In the genomic region with DNA sequence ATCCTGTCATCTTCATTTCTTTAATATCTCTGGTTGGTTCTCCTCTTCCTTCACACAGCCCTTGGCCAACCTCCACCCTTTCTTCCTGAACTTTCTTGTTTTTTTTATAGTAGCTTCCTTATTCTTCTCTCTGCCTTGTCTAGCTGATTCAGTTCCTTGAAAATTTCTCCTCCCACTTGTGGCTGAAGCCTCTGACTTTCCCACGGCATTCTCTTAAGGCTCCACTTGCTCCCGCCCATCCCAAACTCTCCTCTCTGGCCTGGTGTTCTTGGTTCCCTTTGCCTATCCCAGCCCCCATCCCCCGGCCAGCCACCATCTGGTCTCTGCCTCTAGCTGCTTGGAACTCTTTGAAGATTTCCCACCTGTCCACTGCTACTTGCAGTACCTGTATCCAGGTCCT, we compare ENCODE assay signal across 21 cellular contexts. TPM values are rescaled to one million over a fixed set of nuclear protein-coding genes. Genes with fewer than 3 reads are reported as not detected.
DNase-seq lines count a peak whose midpoint lies in the region; ATAC-seq, FAIRE-seq and TF ChIP-seq lines count a peak whose summit lies in the region.
"Had no signal": no experiment of that assay in that cellular context is flagged by ENCODE, and none has a peak within 500 bp of the region (broad histone marks: within the 10 kb centered on the region; RNA-seq: fewer than 3 reads in every experiment).

No MANE protein-coding gene starts in this region.

- H3K27ac ChIP-seq in WERI-Rb-1, result no peak overlapping the region
- no peak overlapping the region for H3K27ac ChIP-seq in kidney (ENCODE audit: low read depth in 2 of 2, low read length in 2 of 2)
- H3K27ac ChIP-seq in heart left ventricle, result no peak overlapping the region
- H3K27ac ChIP-seq: lower lobe of right lung, transverse colon had no signal

- TF ChIP-seq CTCF in WERI-Rb-1 (IDR thresholded peaks at IDR 0.05; ENCODE audit: low read depth, low read length) (no peak), fibroblast of pulmonary artery (IDR thresholded peaks at IDR 0.05; ENCODE audit: low read length, missing control alignments) (no peak), kidney (IDR thresholded peaks at IDR 0.05; ENCODE audit: borderline replicate concordance, extremely low read depth, insufficient read depth) (no peak), heart left ventricle (IDR thresholded peaks at IDR 0.05) (no peak)

- FAIRE-seq in kidney (lab: Jason Lieb, UNC), result no peak
- FAIRE-seq: H54, HepG2 had no signal

- TF ChIP-seq POLR2A in heart left ventricle (IDR thresholded peaks at IDR 0.05), result no peak

- peaks cover 56% of the 10 kb centered on the region for H3K36me3 Mint-ChIP-seq in activated CD4-positive, alpha-beta T cell treated with anti-CD3 and anti-CD28 coated beads, Interleukin-2, amount 10 ng/mL, durations not matched to agents 24 days and 14 days (ENCODE audit: low read depth)

- ATAC-seq in HG03159 (IDR thresholded peaks at IDR 0.05; ENCODE audit: unreplicated experiment) (no peak), heart left ventricle (no peak)
- ATAC-seq: HepG2, lower lobe of right lung had no signal

- H3K9ac ChIP-seq in kidney (ENCODE audit: low read length in 2 of 2), result no peak overlapping the region

- H3K27me3 ChIP-seq in WERI-Rb-1 (ENCODE audit: insufficient read depth, low read depth, severe bottlenecking) (no peaks in the 10 kb centered on the region), heart left ventricle (no peaks in the 10 kb centered on the region)
- H3K27me3 ChIP-seq: transverse colon had no signal

- H3K27ac Mint-ChIP-seq in activated CD4-positive, alpha-beta T cell treated with anti-CD3 and anti-CD28 coated beads, Interleukin-2, amount 10 ng/mL, durations not matched to agents 24 days and 14 days, result peak overlapping the region; percentile 17

- no peaks in the 10 kb centered on the region for H3K9me3 Mint-ChIP-seq in activated CD4-positive, alpha-beta T cell treated with anti-CD3 and anti-CD28 coated beads, Interleukin-2, amount 10 ng/mL, durations not matched to agents 24 days and 14 days

- no peak overlapping the region for H3K4me3 Mint-ChIP-seq in activated CD4-positive, alpha-beta T cell treated with anti-CD3 and anti-CD28 coated beads, Interleukin-2, amount 10 ng/mL, durations not matched to agents 24 days and 14 days

- H3K36me3 ChIP-seq in WERI-Rb-1 (no peaks in the 10 kb centered on the region), kidney (ENCODE audit: control insufficient read depth in 1 of 2, insufficient read depth in 2 of 2, low read length in 2 of 2) (no peaks in the 10 kb centered on the region), heart left ventricle (peaks cover 0 to 79% (median 62%) of the 10 kb centered on the region in 9 donors)
- H3K36me3 ChIP-seq: transverse colon had no signal

- H3K4me1 Mint-ChIP-seq in activated CD4-positive, alpha-beta T cell treated with anti-CD3 and anti-CD28 coated beads, Interleukin-2, amount 10 ng/mL, durations not matched to agents 24 days and 14 days, result peaks cover 6% of the 10 kb centered on the region

- no peak overlapping the region for H3K4me3 ChIP-seq in WERI-Rb-1 (ENCODE audit: low read depth, low read length)
- H3K4me3 ChIP-seq in fibroblast of pulmonary artery (replicated peaks; ENCODE audit: low read depth, low read length), result no peak overlapping the region
- H3K4me3 ChIP-seq in skeletal muscle cell (ENCODE audit: low read depth, low read length), result no peak overlapping the region
- no peak overlapping the region for H3K4me3 ChIP-seq in kidney (ENCODE audit: low read length in 2 of 2)
- no peak overlapping the region for H3K4me3 ChIP-seq in heart left ventricle
- H3K4me3 ChIP-seq: lower lobe of right lung, transverse colon had no signal

- no peaks in the 10 kb centered on the region for H3K27me3 Mint-ChIP-seq in activated CD4-positive, alpha-beta T cell treated with anti-CD3 and anti-CD28 coated beads, Interleukin-2, amount 10 ng/mL, durations not matched to agents 24 days and 14 days

- H3K9me3 ChIP-seq in WERI-Rb-1 (ENCODE audit: severe bottlenecking) (no peaks in the 10 kb centered on the region), kidney (ENCODE audit: control insufficient read depth in 1 of 2, low read length in 2 of 2) (no peaks in the 10 kb centered on the region), heart left ventricle (no peaks in the 10 kb centered on the region)
- H3K9me3 ChIP-seq: lower lobe of right lung, transverse colon had no signal

- intact Hi-C loops in activated CD4-positive, alpha-beta T cell treated with anti-CD3 and anti-CD28 coated beads, Interleukin-2, amount 10 ng/mL, durations not matched to agents 24 days and 14 days (cut with micrococcal nuclease), result no loop called here
- intact Hi-C loops in kidney (cut with DNase I), result no loop called here
- intact Hi-C loops in heart left ventricle (cut with DNase I), result no loop called here

- WGBS in heart left ventricle, 4 donors, result 64 to 78% (median 65%) methylated on average over 3 of the region's 3 CpGs

- no peak for DNase-seq in activated CD4-positive, alpha-beta T cell treated with anti-CD3 and anti-CD28 coated beads, Interleukin-2, amount 10 ng/mL, durations not matched to agents 24 days and 14 days
- DNase-seq in activated CD4-positive, alpha-beta T cell treated with anti-CD3 and anti-CD28 coated beads for 4 hours, result no peak
- DNase-seq in WERI-Rb-1 (peak; percentile 35), fibroblast of pulmonary artery (ENCODE audit: low read depth) (peak; percentile 82), skeletal muscle cell (ENCODE audit: low read depth) (peak; percentile 67), kidney (no peak), heart left ventricle (no peak)
- DNase-seq: 8988T; activated CD8-positive, alpha-beta memory T cell treated with anti-CD3 and anti-CD28 coated beads for 24 hours; DMS153; glutamatergic neuron; lower lobe of right lung; NCI-H1105 treated with DMSO at 0.1 percent for 48 hours; NCI-H69; nucleus accumbens; RPMI8226; stimulated activated CD4-positive, alpha-beta T cell treated with anti-CD3 and anti-CD28 coated beads, Interleukin-12 subunit alpha, Interleukin-12 subunit beta, amount 100 ng/mL, for 4 hours; transverse colon had no signal

- no peaks in the 10 kb centered on the region for H3K4me1 ChIP-seq in kidney (ENCODE audit: control insufficient read depth in 1 of 2, insufficient read depth in 1 of 2, low read depth in 1 of 2, low read length in 2 of 2)
- no peaks in the 10 kb centered on the region for H3K4me1 ChIP-seq in heart left ventricle
- H3K4me1 ChIP-seq: lower lobe of right lung, transverse colon had no signal

RNA-seq across cellular contexts. Expression of gene NLRP1, which starts 29.1 kb away (rescaled TPM):
- 19.6 and 23.0 TPM in 2 replicates for total RNA-seq in activated CD4-positive, alpha-beta T cell treated with anti-CD3 and anti-CD28 coated beads, Interleukin-2, amount 10 ng/mL, durations not matched to agents 24 days and 14 days
- total RNA-seq in kidney (19.6 TPM), heart left ventricle (10 to 100 TPM in 4 of 9 donors, 1 to 10 TPM in 5; 3.8 to 16.7 (median 8.8) TPM)
- polyA plus RNA-seq in kidney (ENCODE audit: insufficient read depth, low read depth, low replicate concordance) (11.4 TPM), heart left ventricle (10 to 100 TPM in 1 of 2 donors, 1 to 10 TPM in 1; 5.3 to 12.8 TPM)

Comparison
In these comparisons a context has a peak if more than half of its experiments do, and no peak if none do; other contexts are left out.
1. DNase-seq: peak in WERI-Rb-1 (single experiment), fibroblast of pulmonary artery (single experiment) and skeletal muscle cell (single experiment); none in activated CD4-positive, alpha-beta T cell treated with anti-CD3 and anti-CD28 coated beads, Interleukin-2, amount 10 ng/mL, durations not matched to agents 24 days and 14 days (single experiment), activated CD4-positive, alpha-beta T cell treated with anti-CD3 and anti-CD28 coated beads for 4 hours (0 of 2), kidney (single experiment) and heart left ventricle (0 of 5).